In the genomic region with DNA sequence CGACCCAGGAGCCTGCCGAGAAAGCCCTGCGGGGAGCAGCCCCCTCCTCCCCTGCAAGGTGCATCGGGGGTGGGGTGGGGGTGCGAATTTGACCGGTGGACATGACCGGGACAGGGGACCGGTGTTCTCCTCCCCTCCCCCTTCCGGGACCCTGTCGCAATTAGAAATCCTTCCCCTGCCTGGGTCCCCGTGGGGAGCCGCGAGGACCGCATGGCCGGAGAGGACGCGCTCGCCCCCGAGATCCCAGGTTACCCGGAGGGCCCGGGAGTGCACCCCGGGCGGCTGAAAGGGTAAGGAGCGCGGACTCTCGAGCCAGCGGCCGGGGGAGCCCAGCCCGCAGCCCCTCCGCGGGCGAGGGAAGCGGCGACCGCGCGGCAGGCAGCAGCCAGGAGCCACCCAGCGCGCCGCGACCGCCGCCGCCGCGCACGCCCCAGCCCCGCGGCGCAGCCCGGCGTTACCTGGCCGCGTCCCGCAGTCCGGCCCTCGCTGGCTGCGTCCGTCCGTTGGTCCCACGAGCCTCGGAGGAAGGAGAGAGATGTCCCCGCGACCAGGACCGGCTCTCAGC, we compare ENCODE assay signal across 1 cellular context.
TF ChIP-seq lines count a peak whose summit lies in the region.

No MANE protein-coding gene starts in this region.

TF ChIP-seq in HEK293, 187 proteins besides CTCF, POLR2A, EP300 and RAD21 (continued from another document):
- TF ChIP-seq, protein P1, sequence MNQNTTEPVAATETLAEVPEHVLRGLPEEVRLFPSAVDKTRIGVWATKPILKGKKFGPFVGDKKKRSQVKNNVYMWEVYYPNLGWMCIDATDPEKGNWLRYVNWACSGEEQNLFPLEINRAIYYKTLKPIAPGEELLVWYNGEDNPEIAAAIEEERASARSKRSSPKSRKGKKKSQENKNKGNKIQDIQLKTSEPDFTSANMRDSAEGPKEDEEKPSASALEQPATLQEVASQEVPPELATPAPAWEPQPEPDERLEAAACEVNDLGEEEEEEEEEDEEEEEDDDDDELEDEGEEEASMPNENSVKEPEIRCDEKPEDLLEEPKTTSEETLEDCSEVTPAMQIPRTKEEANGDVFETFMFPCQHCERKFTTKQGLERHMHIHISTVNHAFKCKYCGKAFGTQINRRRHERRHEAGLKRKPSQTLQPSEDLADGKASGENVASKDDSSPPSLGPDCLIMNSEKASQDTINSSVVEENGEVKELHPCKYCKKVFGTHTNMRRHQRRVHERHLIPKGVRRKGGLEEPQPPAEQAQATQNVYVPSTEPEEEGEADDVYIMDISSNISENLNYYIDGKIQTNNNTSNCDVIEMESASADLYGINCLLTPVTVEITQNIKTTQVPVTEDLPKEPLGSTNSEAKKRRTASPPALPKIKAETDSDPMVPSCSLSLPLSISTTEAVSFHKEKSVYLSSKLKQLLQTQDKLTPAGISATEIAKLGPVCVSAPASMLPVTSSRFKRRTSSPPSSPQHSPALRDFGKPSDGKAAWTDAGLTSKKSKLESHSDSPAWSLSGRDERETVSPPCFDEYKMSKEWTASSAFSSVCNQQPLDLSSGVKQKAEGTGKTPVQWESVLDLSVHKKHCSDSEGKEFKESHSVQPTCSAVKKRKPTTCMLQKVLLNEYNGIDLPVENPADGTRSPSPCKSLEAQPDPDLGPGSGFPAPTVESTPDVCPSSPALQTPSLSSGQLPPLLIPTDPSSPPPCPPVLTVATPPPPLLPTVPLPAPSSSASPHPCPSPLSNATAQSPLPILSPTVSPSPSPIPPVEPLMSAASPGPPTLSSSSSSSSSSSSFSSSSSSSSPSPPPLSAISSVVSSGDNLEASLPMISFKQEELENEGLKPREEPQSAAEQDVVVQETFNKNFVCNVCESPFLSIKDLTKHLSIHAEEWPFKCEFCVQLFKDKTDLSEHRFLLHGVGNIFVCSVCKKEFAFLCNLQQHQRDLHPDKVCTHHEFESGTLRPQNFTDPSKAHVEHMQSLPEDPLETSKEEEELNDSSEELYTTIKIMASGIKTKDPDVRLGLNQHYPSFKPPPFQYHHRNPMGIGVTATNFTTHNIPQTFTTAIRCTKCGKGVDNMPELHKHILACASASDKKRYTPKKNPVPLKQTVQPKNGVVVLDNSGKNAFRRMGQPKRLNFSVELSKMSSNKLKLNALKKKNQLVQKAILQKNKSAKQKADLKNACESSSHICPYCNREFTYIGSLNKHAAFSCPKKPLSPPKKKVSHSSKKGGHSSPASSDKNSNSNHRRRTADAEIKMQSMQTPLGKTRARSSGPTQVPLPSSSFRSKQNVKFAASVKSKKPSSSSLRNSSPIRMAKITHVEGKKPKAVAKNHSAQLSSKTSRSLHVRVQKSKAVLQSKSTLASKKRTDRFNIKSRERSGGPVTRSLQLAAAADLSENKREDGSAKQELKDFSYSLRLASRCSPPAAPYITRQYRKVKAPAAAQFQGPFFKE (tag by site-specific recombination; IDR thresholded peaks at IDR 0.05; ENCODE audit: borderline replicate concordance): no peak
- no peak for TF ChIP-seq ZBTB6 (tag by site-specific recombination; IDR thresholded peaks at IDR 0.05)
